29 cellular contexts compared by ENCODE assay signal in the genomic region with DNA sequence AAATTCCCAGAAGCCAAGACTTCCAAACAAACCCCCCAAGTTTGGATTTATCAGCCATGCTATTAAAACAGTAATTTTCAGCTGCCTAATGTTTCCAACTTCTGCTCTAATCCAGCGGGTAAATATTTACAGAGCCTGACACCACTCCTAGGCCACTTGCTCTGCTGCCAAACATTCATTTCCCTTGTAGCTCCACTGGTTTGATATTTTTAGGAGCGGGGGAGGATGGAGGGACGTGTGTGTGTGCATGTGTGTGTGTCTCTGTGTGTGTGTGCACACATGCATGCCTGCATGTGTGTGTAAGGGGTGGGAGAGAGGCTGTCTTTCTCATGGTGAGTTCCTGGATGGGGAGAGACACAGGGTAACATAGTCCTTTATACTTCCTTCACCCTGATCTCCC.
A peak's percentile ranks its signal among the peaks of the same experiment; 100 is the strongest.
DNase-seq lines count a peak whose midpoint lies in the region; ATAC-seq and TF ChIP-seq lines count a peak whose summit lies in the region.
"Had no signal": no experiment of that assay in that cellular context is flagged by ENCODE, and none has a peak within 500 bp of the region (broad histone marks: within the 10 kb centered on the region; RNA-seq: fewer than 3 reads in every experiment).

No MANE protein-coding gene starts in this region.

- no peak overlapping the region for H3K4me3 Mint-ChIP-seq in MCF 10A (ENCODE audit: unreplicated experiment)
- H3K4me3 Mint-ChIP-seq: activated CD8-positive, alpha-beta T cell treated with anti-CD3 and anti-CD28 coated beads, Interleukin-2, amount 10 ng/mL, durations not matched to agents 7 days and 5 days; activated naive CD8-positive, alpha-beta T cell treated with anti-CD3 and anti-CD28 coated beads, Interleukin-2, amount 10 ng/mL, durations not matched to agents 7 days and 5 days; GM23338; stimulated activated memory B cell treated with anti-CD40 and anti-IgM and Interleukin-4, amounts not matched to agents 10 μg/mL and 1 μg/mL and 100 μg/mL, for 72 hours had no signal

- in situ Hi-C loops in HAP-1 (cut with MboI; ENCODE audit: low sequenced_read_pairs): loop anchor here (5.0 to 25.0 kb wide), 5 partner anchors 59 to 1094 kb away; partner anchors contain the start of gene EFNB1

- H3K27me3 ChIP-seq in heart right ventricle (peaks cover 0 to 38% (median 0%) of the 10 kb centered on the region in 7 donors), lower lobe of right lung (ENCODE audit: low read depth) (no peaks in the 10 kb centered on the region), HAP-1 (ENCODE audit: low read depth) (no peaks in the 10 kb centered on the region)
- H3K27me3 ChIP-seq: Peyer's patch, SJCRH30, uterus had no signal

- H3K4me1 ChIP-seq in heart right ventricle (peaks cover 0 to 17% (median 3%) of the 10 kb centered on the region in 9 donors), lower lobe of right lung (peaks cover 7% of the 10 kb centered on the region), HAP-1 (peaks cover 86% of the 10 kb centered on the region)
- H3K4me1 ChIP-seq: Peyer's patch, uterus had no signal

- no peaks in the 10 kb centered on the region for H3K36me3 Mint-ChIP-seq in MCF 10A (ENCODE audit: insufficient read depth, unreplicated experiment)
- H3K36me3 Mint-ChIP-seq: activated naive CD8-positive, alpha-beta T cell treated with anti-CD3 and anti-CD28 coated beads, Interleukin-2, amount 10 ng/mL, durations not matched to agents 7 days and 5 days; stimulated activated memory B cell treated with anti-CD40 and anti-IgM and Interleukin-4, amounts not matched to agents 10 μg/mL and 1 μg/mL and 100 μg/mL, for 72 hours had no signal

- DNase-seq in DMS53 treated with DMSO at 0.1 percent for 48 hours (lab: John Stamatoyannopoulos, UW; ENCODE audit: unreplicated experiment) (peak; percentile 32), NCI-H2196 (lab: John Stamatoyannopoulos, UW; ENCODE audit: unreplicated experiment) (peak; percentile 10), heart right ventricle (peak in 1 of 2 donors; percentile 37), lower lobe of right lung (no peak), H4 (ENCODE audit: low spot score) (no peak), HAP-1 (ENCODE audit: low spot score in 2 of 2) (no peak), MCF 10A (ENCODE audit: unreplicated experiment) (no peak), NCI-H226 (no peak)
- DNase-seq: activated CD8-positive, alpha-beta T cell treated with anti-CD3 and anti-CD28 coated beads, Interleukin-2, amount 10 ng/mL, durations not matched to agents 7 days and 5 days; activated effector memory CD4-positive, alpha-beta T cell treated with anti-CD3 and anti-CD28 coated beads, Interleukin-2, amount 50 U/mL, for 16 hours; activated naive CD8-positive, alpha-beta T cell treated with anti-CD3 and anti-CD28 coated beads, Interleukin-2, amount 10 ng/mL, durations not matched to agents 7 days and 5 days; activated T-cell treated with anti-CD3 and anti-CD28 coated beads for 4 hours; DND-41; foreskin melanocyte; hypothalamus; Karpas-422; NCI-H1048; NCI-H2081; NCI-H446 treated with DMSO at 0.1 percent for 48 hours; Peyer's patch; SJCRH30; spleen; stimulated activated CD4-positive, alpha-beta T cell treated with anti-CD3 and anti-CD28 coated beads, Interleukin-4, amount 100 ng/mL, for 1 hour; T-helper 1 cell; uterus had no signal

- ATAC-seq in heart right ventricle (peak in 6 of 8 donors; percentile 29 to 77 (median 64)), lower lobe of right lung (peak; percentile 53 to 63)
- ATAC-seq: activated CD8-positive, alpha-beta T cell treated with anti-CD3 and anti-CD28 coated beads, Interleukin-2, amount 10 ng/mL, durations not matched to agents 7 days and 5 days; esophagus mucosa; GM23338; stimulated activated memory B cell treated with anti-CD40 and anti-IgM and Interleukin-4, amounts not matched to agents 10 μg/mL and 1 μg/mL and 100 μg/mL, for 72 hours had no signal

- peaks cover 69% of the 10 kb centered on the region for H3K27me3 Mint-ChIP-seq in MCF 10A (ENCODE audit: insufficient read depth, unreplicated experiment)

- peaks cover 5% of the 10 kb centered on the region for H3K4me1 Mint-ChIP-seq in MCF 10A (ENCODE audit: insufficient read depth, unreplicated experiment)
- H3K4me1 Mint-ChIP-seq: stimulated activated memory B cell treated with anti-CD40 and anti-IgM and Interleukin-4, amounts not matched to agents 10 μg/mL and 1 μg/mL and 100 μg/mL, for 72 hours had no signal

- no peak for TF ChIP-seq CTCF in heart right ventricle (IDR thresholded peaks at IDR 0.05)
- no peak for TF ChIP-seq CTCF in lower lobe of right lung (IDR thresholded peaks at IDR 0.05)
- TF ChIP-seq CTCF in MCF 10A (IDR thresholded peaks at IDR 0.05; ENCODE audit: unreplicated experiment): no peak

- no peak overlapping the region for H3K4me3 ChIP-seq in heart right ventricle
- no peak overlapping the region for H3K4me3 ChIP-seq in lower lobe of right lung
- no peak overlapping the region for H3K4me3 ChIP-seq in HAP-1
- H3K4me3 ChIP-seq: BLaER1, GM23338, Peyer's patch, SJCRH30, spleen, uterus had no signal

- intact Hi-C loops in heart right ventricle (cut with DNase I) (loop anchor here in 7 of 10 donors (5.0 to 10.0 kb wide), 8 partner anchors 46 to 1086 kb away; partner anchors contain the start of gene EFNB1 (in 1 of the 7)), lower lobe of right lung (cut with DNase I) (no loop called here), MCF 10A (cut with micrococcal nuclease) (loop anchor here (10.0 kb wide), 2 partner anchors 186 to 1086 kb away; no protein-coding TSS in a partner anchor)

- no peaks in the 10 kb centered on the region for H3K9me3 Mint-ChIP-seq in MCF 10A (ENCODE audit: unreplicated experiment)
- H3K9me3 Mint-ChIP-seq: activated naive CD8-positive, alpha-beta T cell treated with anti-CD3 and anti-CD28 coated beads, Interleukin-2, amount 10 ng/mL, durations not matched to agents 7 days and 5 days; GM23338; stimulated activated memory B cell treated with anti-CD40 and anti-IgM and Interleukin-4, amounts not matched to agents 10 μg/mL and 1 μg/mL and 100 μg/mL, for 72 hours had no signal

- POLR2A ChIA-PET in MCF 10A (lab: Yijun Ruan, JAX): no interaction called here

- peak overlapping the region in 3 of 10 donors; percentile 28 to 52 (median 35) for H3K27ac ChIP-seq in heart right ventricle
- no peak overlapping the region for H3K27ac ChIP-seq in lower lobe of right lung
- H3K27ac ChIP-seq: BLaER1, Peyer's patch, SJCRH30, spleen, uterus had no signal

- no peaks in the 10 kb centered on the region for H3K9me3 ChIP-seq in heart right ventricle
- no peaks in the 10 kb centered on the region for H3K9me3 ChIP-seq in lower lobe of right lung
- H3K9me3 ChIP-seq in HAP-1: no peaks in the 10 kb centered on the region
- H3K9me3 ChIP-seq: BLaER1, Peyer's patch, SJCRH30, spleen, uterus had no signal

- 7 to 35% methylated on average over 3 of the region's 3 CpGs for WGBS in heart right ventricle, 2 donors

- CTCF ChIA-PET in MCF 10A (lab: Yijun Ruan, JAX): interaction anchor here (0.9 to 2.0 kb wide), 4 partner anchors 8 to 452 kb away, joined by 3 to 8 read pairs (median 3); partner anchors contain the start of gene EFNB1

- H3K27ac Mint-ChIP-seq in MCF 10A (ENCODE audit: low read depth, unreplicated experiment): no peak overlapping the region
- H3K27ac Mint-ChIP-seq: activated CD8-positive, alpha-beta T cell treated with anti-CD3 and anti-CD28 coated beads, Interleukin-2, amount 10 ng/mL, durations not matched to agents 7 days and 5 days; activated naive CD8-positive, alpha-beta T cell treated with anti-CD3 and anti-CD28 coated beads, Interleukin-2, amount 10 ng/mL, durations not matched to agents 7 days and 5 days; GM23338; stimulated activated memory B cell treated with anti-CD40 and anti-IgM and Interleukin-4, amounts not matched to agents 10 μg/mL and 1 μg/mL and 100 μg/mL, for 72 hours had no signal

- BruUV-seq in MCF 10A (replicated peaks; lab: Mats Ljungman, UMichigan): no TSS peak

- H3K36me3 ChIP-seq in heart right ventricle (no peaks in the 10 kb centered on the region), lower lobe of right lung (no peaks in the 10 kb centered on the region), HAP-1 (replicated peaks) (no peaks in the 10 kb centered on the region)
- H3K36me3 ChIP-seq: BLaER1, Peyer's patch, SJCRH30, spleen, uterus had no signal

Comparison
In these comparisons a context has a peak if more than half of its experiments do, and no peak if none do; other contexts are left out.
1. DNase-seq: peak in DMS53 treated with DMSO at 0.1 percent for 48 hours (single experiment) and NCI-H2196 (single experiment); none in lower lobe of right lung (single experiment), H4 (single experiment), HAP-1 (0 of 2), MCF 10A (single experiment) and NCI-H226 (single experiment).